In the genomic region with DNA sequence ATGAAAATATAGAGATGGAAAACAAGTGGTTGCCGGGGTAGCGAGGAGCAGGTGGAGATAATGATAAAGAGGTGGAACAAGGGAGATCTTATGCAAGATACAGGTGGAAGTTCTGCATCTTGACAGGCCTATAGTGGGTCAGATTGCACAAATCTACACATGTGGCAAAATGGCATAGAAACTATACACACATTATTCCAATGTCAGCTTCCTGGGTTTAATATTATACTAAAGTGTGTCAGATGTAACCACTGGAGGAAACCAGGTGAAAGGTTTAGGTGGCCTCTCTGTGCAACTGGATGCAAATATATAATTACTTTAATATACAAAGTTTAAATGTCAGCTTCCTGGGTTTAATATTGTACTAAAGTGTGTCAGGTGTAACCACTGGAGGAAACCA, we compare ENCODE assay signal across 27 cellular contexts. TPM values are rescaled to one million over a fixed set of nuclear protein-coding genes. Genes with fewer than 3 reads are reported as not detected.
"Had no signal": no experiment of that assay in that cellular context is flagged by ENCODE, and none has a peak within 500 bp of the region (broad histone marks: within the 10 kb centered on the region; RNA-seq: fewer than 3 reads in every experiment).

No MANE protein-coding gene starts in this region.

- H3K9me3 Mint-ChIP-seq: effector memory CD8-positive, alpha-beta T cell; natural killer cell treated with Interleukin-12 subunit alpha and Interleukin-12 subunit beta and Interleukin-15 and Interleukin-18, amount 100 ng/mL, for 72 hours; T-helper 1 cell treated with Interleukin-12 subunit alpha and Interleukin-12 subunit beta and Interleukin-4 antibody, amounts not matched to agents 30 μg/mL and 1 μg/mL, for 36 hours had no signal

- H3K36me3 ChIP-seq: brain microvascular endothelial cell, gastroesophageal sphincter, prostate gland, spleen, tibial nerve had no signal

- H3K9me3 ChIP-seq: gastroesophageal sphincter, prostate gland, tibial nerve had no signal

- H3K4me1 ChIP-seq: prostate gland, spleen had no signal

- ATAC-seq: activated T-helper 17 cell treated with anti-CD3 and anti-CD28 coated beads, Interleukin-2, amount 50 U/mL, for 72 hours; effector memory CD8-positive, alpha-beta T cell; gastroesophageal sphincter; natural killer cell treated with Interleukin-12 subunit alpha and Interleukin-12 subunit beta and Interleukin-15 and Interleukin-18, amount 100 ng/mL, for 72 hours had no signal

- H3K36me3 Mint-ChIP-seq: natural killer cell treated with Interleukin-12 subunit alpha and Interleukin-12 subunit beta and Interleukin-15 and Interleukin-18, amount 100 ng/mL, for 72 hours had no signal

- H3K4me1 Mint-ChIP-seq: activated T-helper 17 cell treated with anti-CD3 and anti-CD28 coated beads, Interleukin-2, amount 50 U/mL, for 72 hours; memory B cell had no signal

- DNase-seq: activated CD4-positive, alpha-beta T cell treated with anti-CD3 and anti-CD28 coated beads for 4 hours; activated CD4-positive, alpha-beta T cell treated with anti-CD3 and anti-CD28 coated beads, Interleukin-2, amount 50 U/mL, for 48 hours; activated CD8-positive, alpha-beta memory T cell treated with anti-CD3 and anti-CD28 coated beads, Interleukin-2, amount 50 U/mL, for 4 hours; activated gamma-delta T cell treated with Interleukin-2 at 50 U/mL for 16 hours; activated naive CD4-positive, alpha-beta T cell treated with anti-CD3 and anti-CD28 coated beads, Interleukin-2, amount 50 U/mL, for 16 hours; activated T-cell treated with anti-CD3 and anti-CD28 coated beads, Interleukin-2, amount 50 U/mL, for 1 hour; amniotic stem cell; brain microvascular endothelial cell; cortex of kidney; effector memory CD8-positive, alpha-beta T cell; hippocampal formation; left cardiac atrium; spleen; stimulated activated naive CD4-positive, alpha-beta T cell treated with Interleukin-2 at 50 U/mL for 16 hours; SW 1271; T-helper 9 cell had no signal

- H3K27ac ChIP-seq: brain microvascular endothelial cell, gastroesophageal sphincter, prostate gland, spleen, tibial nerve, VCaP had no signal

- H3K4me3 Mint-ChIP-seq: activated T-helper 17 cell treated with anti-CD3 and anti-CD28 coated beads, Interleukin-2, amount 50 U/mL, for 72 hours; effector memory CD8-positive, alpha-beta T cell; memory B cell; natural killer cell treated with Interleukin-12 subunit alpha and Interleukin-12 subunit beta and Interleukin-15 and Interleukin-18, amount 100 ng/mL, for 72 hours; T-helper 1 cell treated with Interleukin-12 subunit alpha and Interleukin-12 subunit beta and Interleukin-4 antibody, amounts not matched to agents 30 μg/mL and 1 μg/mL, for 36 hours had no signal

- H3K4me3 ChIP-seq: gastroesophageal sphincter, prostate gland, tibial nerve had no signal

- H3K27ac Mint-ChIP-seq: activated T-helper 17 cell treated with anti-CD3 and anti-CD28 coated beads, Interleukin-2, amount 50 U/mL, for 72 hours; effector memory CD8-positive, alpha-beta T cell; memory B cell; natural killer cell treated with Interleukin-12 subunit alpha and Interleukin-12 subunit beta and Interleukin-15 and Interleukin-18, amount 100 ng/mL, for 72 hours; T-helper 1 cell treated with Interleukin-12 subunit alpha and Interleukin-12 subunit beta and Interleukin-4 antibody, amounts not matched to agents 30 μg/mL and 1 μg/mL, for 36 hours had no signal

RNA-seq across cellular contexts. Expression of gene SLC38A4, which starts 1.1 kb away (rescaled TPM):
- total RNA-seq: activated CD8-positive, alpha-beta memory T cell treated with anti-CD3 and anti-CD28 coated beads for 36 hours; cardiac septum; mononuclear cell; natural killer cell treated with Interleukin-12 subunit alpha and Interleukin-12 subunit beta and Interleukin-15 and Interleukin-18, amount 100 ng/mL, for 72 hours had no signal
